Comparison of ENCODE assay signal across 8 cellular contexts in genomic region chr7:77416621-77417371, GRCh38.
DNase-seq lines count a peak whose midpoint lies in the region; ATAC-seq and TF ChIP-seq lines count a peak whose summit lies in the region.

No MANE protein-coding gene starts in this region.

- H3K4me3 ChIP-seq in AG10803 (ENCODE audit: low read length) (peak overlapping the region; percentile 66), endocrine pancreas (ENCODE audit: control insufficient read depth, insufficient read depth, low read length) (peak overlapping the region; percentile 76)

- peaks cover 4% of the 10 kb centered on the region for H3K4me1 ChIP-seq in endocrine pancreas (ENCODE audit: control insufficient read depth, insufficient read depth, low read length)

- peak overlapping the region; percentile 93 for H3K9ac ChIP-seq in endocrine pancreas (ENCODE audit: control insufficient read depth, insufficient read depth, low read length)

- no peaks in the 10 kb centered on the region for H3K27me3 ChIP-seq in endocrine pancreas (ENCODE audit: control insufficient read depth, insufficient read depth, low read length)

- no peak for TF ChIP-seq CTCF in AG10803 (conservative IDR thresholded peaks at IDR 0.05; ENCODE audit: low read length)
- TF ChIP-seq CTCF in nephron progenitor cell (IDR thresholded peaks at IDR 0.05) = no peak

- no peak for DNase-seq in AG10803 (ENCODE audit: low read depth)
- peak; percentile 41 for DNase-seq in NCI-H2227 (lab: John Stamatoyannopoulos, UW; ENCODE audit: unreplicated experiment)
- no peak for DNase-seq in nephron progenitor cell
- no peak for DNase-seq in Kasumi-1 (lab: John Stamatoyannopoulos, UW)
- no peak for DNase-seq in NCI-H2107 (lab: John Stamatoyannopoulos, UW)
- no peak for DNase-seq in GM03348 (ENCODE audit: low spot score)

- no peaks in the 10 kb centered on the region for H3K9me3 ChIP-seq in endocrine pancreas (ENCODE audit: control insufficient read depth, low read length)

- peaks cover 4% of the 10 kb centered on the region for H3K4me1 Mint-ChIP-seq in nephron progenitor cell

- peaks cover 79% of the 10 kb centered on the region for H3K27me3 Mint-ChIP-seq in nephron progenitor cell (ENCODE audit: low read depth, poor library complexity)

- no peaks in the 10 kb centered on the region for H3K36me3 ChIP-seq in endocrine pancreas (ENCODE audit: control insufficient read depth, insufficient read depth, low read length)

- ATAC-seq in GM21381 (IDR thresholded peaks at IDR 0.05; ENCODE audit: unreplicated experiment) = peak; percentile 14

- H3K9me3 Mint-ChIP-seq in nephron progenitor cell = peaks cover 12% of the 10 kb centered on the region

- H3K4me3 Mint-ChIP-seq in nephron progenitor cell = peak overlapping the region; percentile 68

- H3K36me3 Mint-ChIP-seq in nephron progenitor cell (ENCODE audit: low read depth) = no peaks in the 10 kb centered on the region

- no peak overlapping the region for H3K27ac Mint-ChIP-seq in nephron progenitor cell
